In genomic region chr4:120812216-120812615, GRCh38 we compare ENCODE assay signal across 24 cellular contexts.
DNase-seq lines count a peak whose midpoint lies in the region; ATAC-seq and TF ChIP-seq lines count a peak whose summit lies in the region.
"Had no signal": no experiment of that assay in that cellular context is flagged by ENCODE, and none has a peak within 500 bp of the region (broad histone marks: within the 10 kb centered on the region; RNA-seq: fewer than 3 reads in every experiment).

No MANE protein-coding gene starts in this region.

- no peaks in the 10 kb centered on the region for H3K9me3 Mint-ChIP-seq in MCF 10A (ENCODE audit: unreplicated experiment)
- H3K9me3 Mint-ChIP-seq in CD8-positive, alpha-beta memory T cell: peaks cover 7 to 16% (median 10%) of the 10 kb centered on the region in 5 donors

- no peak overlapping the region for H3K4me3 ChIP-seq in mammary epithelial cell (replicated peaks in 1 of 3; ENCODE audit: insufficient read depth in 1 of 3, low read depth in 2 of 3, low read length in 3 of 3)
- H3K4me3 ChIP-seq in astrocyte of the cerebellum (ENCODE audit: low read depth, low read length): no peak overlapping the region
- no peak overlapping the region for H3K4me3 ChIP-seq in CD8-positive, alpha-beta memory T cell (ENCODE audit: low read length)
- H3K4me3 ChIP-seq: A549; BLaER1 treated with 17β-estradiol and CSF1 and Interleukin-3, amounts not matched to agents 10 nM and 100 nM; GM12878; GM23338 had no signal

- peaks cover 5% of the 10 kb centered on the region for H3K4me1 Mint-ChIP-seq in MCF 10A (ENCODE audit: insufficient read depth, unreplicated experiment)
- H3K4me1 Mint-ChIP-seq in CD8-positive, alpha-beta memory T cell: peaks cover 0 to 4% (median 0%) of the 10 kb centered on the region in 3 donors
- H3K4me1 Mint-ChIP-seq: H9 had no signal

- 5% methylated on average over 2 of the region's 2 CpGs for WGBS in mammary epithelial cell (ENCODE audit: low coverage, missing lambda C conversion rate)

- DNase-seq in mammary epithelial cell: peak; percentile 14
- DNase-seq in MCF 10A (ENCODE audit: unreplicated experiment): no peak
- peak; percentile 37 for DNase-seq in M059J (ENCODE audit: low read depth)
- peak; percentile 11 for DNase-seq in astrocyte of the cerebellum (ENCODE audit: low read depth)
- no peak for DNase-seq in CD8-positive, alpha-beta memory T cell
- DNase-seq: 8988T; ACHN; AML-193; BE2C; Calu3; CD4-positive, alpha-beta T cell; COR-L47; DMS53; DMS79 treated with DMSO at 0.1 percent for 48 hours; GDM1; H9 had no signal

- H3K36me3 ChIP-seq in mammary epithelial cell (ENCODE audit: insufficient read depth, low read length): no peaks in the 10 kb centered on the region
- no peaks in the 10 kb centered on the region for H3K36me3 ChIP-seq in CD8-positive, alpha-beta memory T cell (ENCODE audit: insufficient read depth, low read length)
- H3K36me3 ChIP-seq: BE2C; BLaER1 treated with 17β-estradiol and CSF1 and Interleukin-3, amounts not matched to agents 10 nM and 100 nM had no signal

- no peak overlapping the region for H3K9ac ChIP-seq in mammary epithelial cell (ENCODE audit: insufficient read depth, low read length)
- H3K9ac ChIP-seq: BLaER1 treated with 17β-estradiol and CSF1 and Interleukin-3, amounts not matched to agents 10 nM and 100 nM had no signal

- H3K79me2 ChIP-seq in mammary epithelial cell (ENCODE audit: insufficient read depth, low read length): no peaks in the 10 kb centered on the region

- H3K27me3 ChIP-seq in mammary epithelial cell (ENCODE audit: insufficient read depth, low read length): no peaks in the 10 kb centered on the region
- H3K27me3 ChIP-seq in CD8-positive, alpha-beta memory T cell (ENCODE audit: insufficient read depth, low read length, poor library complexity, severe bottlenecking): no peaks in the 10 kb centered on the region
- H3K27me3 ChIP-seq: BE2C; BLaER1 treated with 17β-estradiol and CSF1 and Interleukin-3, amounts not matched to agents 10 nM and 100 nM had no signal

- TF ChIP-seq CTCF in mammary epithelial cell (conservative IDR thresholded peaks at IDR 0.05 in 1 of 2, IDR thresholded peaks at IDR 0.05 in 1 of 2; ENCODE audit: extremely low read depth in 1 of 2, insufficient read depth in 1 of 2, low read depth in 1 of 2, low read length in 2 of 2) (no peak), MCF 10A (IDR thresholded peaks at IDR 0.05; ENCODE audit: unreplicated experiment) (no peak), astrocyte of the cerebellum (IDR thresholded peaks at IDR 0.05; ENCODE audit: low read depth, low read length, missing control alignments) (no peak)

- no peaks in the 10 kb centered on the region for H4K20me1 ChIP-seq in mammary epithelial cell (ENCODE audit: insufficient read depth, low read length)
- H4K20me1 ChIP-seq: BLaER1 treated with 17β-estradiol and CSF1 and Interleukin-3, amounts not matched to agents 10 nM and 100 nM had no signal

- H3K27ac Mint-ChIP-seq in MCF 10A (ENCODE audit: low read depth, unreplicated experiment): no peak overlapping the region
- no peak overlapping the region for H3K27ac Mint-ChIP-seq in CD8-positive, alpha-beta memory T cell
- H3K27ac Mint-ChIP-seq: CD14-positive monocyte; CD4-positive, alpha-beta T cell; GM23338; H9 had no signal

- ATAC-seq in GM21515 (IDR thresholded peaks at IDR 0.05; ENCODE audit: unreplicated experiment) (no peak), GM19395 (IDR thresholded peaks at IDR 0.05; ENCODE audit: unreplicated experiment) (no peak)
- ATAC-seq: A549, GM12878, GM23338, HCT116 had no signal

- H3K4me3 Mint-ChIP-seq in MCF 10A (ENCODE audit: unreplicated experiment): no peak overlapping the region
- H3K4me3 Mint-ChIP-seq in CD8-positive, alpha-beta memory T cell: no peak overlapping the region
- H3K4me3 Mint-ChIP-seq: CD14-positive monocyte; CD4-positive, alpha-beta T cell; GM23338; H9 had no signal

- H3K4me1 ChIP-seq in mammary epithelial cell (ENCODE audit: insufficient read depth, low read length): no peaks in the 10 kb centered on the region
- H3K4me1 ChIP-seq in CD8-positive, alpha-beta memory T cell (ENCODE audit: insufficient read depth, low read length): no peaks in the 10 kb centered on the region
- H3K4me1 ChIP-seq: A549; BE2C; BLaER1 treated with 17β-estradiol and CSF1 and Interleukin-3, amounts not matched to agents 10 nM and 100 nM had no signal

- intact Hi-C loops in mammary epithelial cell (cut with micrococcal nuclease): no loop called here
- intact Hi-C loops in MCF 10A (cut with micrococcal nuclease): no loop called here

- in situ Hi-C loops in mammary epithelial cell (cut with MboI; ENCODE audit: low sequenced_read_pairs in 2 of 2) (no loop called here), astrocyte of the cerebellum (cut with HindIII; ENCODE audit: low sequenced_read_pairs) (no loop called here)

- H3K4me2 ChIP-seq in mammary epithelial cell (ENCODE audit: insufficient read depth, low read depth, low read length): no peak overlapping the region
- H3K4me2 ChIP-seq: A549; BLaER1 treated with 17β-estradiol and CSF1 and Interleukin-3, amounts not matched to agents 10 nM and 100 nM; GM23338 had no signal

- peaks cover 2% of the 10 kb centered on the region for H3K9me3 ChIP-seq in mammary epithelial cell (replicated peaks; ENCODE audit: insufficient read depth, low read length)
- no peaks in the 10 kb centered on the region for H3K9me3 ChIP-seq in CD8-positive, alpha-beta memory T cell (ENCODE audit: low read length)
- H3K9me3 ChIP-seq: A549, BE2C had no signal

- POLR2A ChIA-PET in MCF 10A (lab: Yijun Ruan, JAX): no interaction called here
- POLR2A ChIA-PET in CD8-positive, alpha-beta memory T cell (lab: Charles Lee): no interaction called here

- dilution Hi-C loops in mammary epithelial cell (cut with HindIII; ENCODE audit: low sequenced_read_pairs): no loop called here

- H3K27me3 Mint-ChIP-seq in MCF 10A (ENCODE audit: insufficient read depth, unreplicated experiment): no peaks in the 10 kb centered on the region
- H3K27me3 Mint-ChIP-seq in CD8-positive, alpha-beta memory T cell: peaks cover 0 to 8% of the 10 kb centered on the region in 2 donors
- H3K27me3 Mint-ChIP-seq: CD4-positive, alpha-beta T cell had no signal

- CTCF ChIA-PET in mammary epithelial cell (lab: Charles Lee; ENCODE audit: low non-redundant PET): no interaction called here
- CTCF ChIA-PET in MCF 10A (lab: Yijun Ruan, JAX): interaction anchor here (0.7 kb wide), 1 partner anchor 147 kb away, joined by 3 read pairs; no protein-coding TSS in a partner anchor
- CTCF ChIA-PET in CD8-positive, alpha-beta memory T cell (lab: Charles Lee): no interaction called here

- BruUV-seq in mammary epithelial cell (replicated peaks; lab: Mats Ljungman, UMichigan): TSS peak; percentile 62
- no TSS peak for BruUV-seq in MCF 10A (replicated peaks; lab: Mats Ljungman, UMichigan)

- peaks cover 6% of the 10 kb centered on the region for H3K36me3 Mint-ChIP-seq in MCF 10A (ENCODE audit: insufficient read depth, unreplicated experiment)
- H3K36me3 Mint-ChIP-seq in CD8-positive, alpha-beta memory T cell: peaks cover 0 to 7% (median 0%) of the 10 kb centered on the region in 3 donors

- H2AFZ ChIP-seq in mammary epithelial cell (ENCODE audit: low read depth, low read length): peak overlapping the region; percentile 20
- H2AFZ ChIP-seq: GM23338 had no signal

- H3K27ac ChIP-seq in mammary epithelial cell (ENCODE audit: insufficient read depth, low read depth, low read length): no peak overlapping the region
- H3K27ac ChIP-seq in CD8-positive, alpha-beta memory T cell (ENCODE audit: low read depth, low read length): no peak overlapping the region
- H3K27ac ChIP-seq: A549; BLaER1 treated with 17β-estradiol and CSF1 and Interleukin-3, amounts not matched to agents 10 nM and 100 nM had no signal

Comparison
In these comparisons a context has a peak if more than half of its experiments do, and no peak if none do; other contexts are left out.
1. DNase-seq: peak in mammary epithelial cell (single experiment), M059J (single experiment) and astrocyte of the cerebellum (single experiment); none in MCF 10A (single experiment) and CD8-positive, alpha-beta memory T cell (0 of 5).